ENCODE assay signal across 20 cellular contexts in the genomic region with DNA sequence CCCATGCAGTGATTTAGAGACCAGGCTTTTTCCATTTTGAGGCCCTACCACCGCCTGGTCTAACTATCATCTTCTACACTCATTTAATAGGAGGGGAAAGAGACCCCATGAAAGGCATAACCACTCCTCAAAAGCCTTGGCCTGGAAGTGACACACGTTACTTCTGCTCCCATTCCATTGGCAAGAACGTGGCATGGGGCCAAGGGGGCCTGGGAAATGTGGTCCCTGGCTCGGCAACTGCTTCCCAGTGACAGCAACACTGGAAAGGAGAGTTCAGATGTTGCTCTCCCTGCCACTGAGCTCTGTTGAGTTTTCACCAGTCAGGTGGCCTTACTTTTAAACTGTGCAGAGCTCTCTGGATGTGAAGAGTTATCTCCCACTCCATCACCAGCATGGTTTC.
"Had no signal": no experiment of that assay in that cellular context is flagged by ENCODE, and none has a peak within 500 bp of the region (broad histone marks: within the 10 kb centered on the region; RNA-seq: fewer than 3 reads in every experiment).

No MANE protein-coding gene starts in this region.

- H3K4me3 ChIP-seq: adrenal gland, ascending aorta, left ventricle myocardium inferior, prostate gland, tibial artery had no signal

- H3K27ac ChIP-seq: adrenal gland, ascending aorta, brain microvascular endothelial cell, left ventricle myocardium inferior, prostate gland, tibial artery had no signal

- DNase-seq: activated gamma-delta T cell; activated T-cell treated with anti-CD3 and anti-CD28 coated beads, Interleukin-2, amount 50 U/mL, for 72 hours; brain microvascular endothelial cell; caudate nucleus; dermis blood vessel endothelial cell; effector CD8-positive, alpha-beta T cell; foreskin melanocyte; immature natural killer cell; kidney glomerular epithelial cell; left ventricle myocardium inferior; mammary epithelial cell; natural killer cell; stimulated activated CD4-positive, alpha-beta T cell treated with anti-CD3 and anti-CD28 coated beads, Interleukin-12 subunit alpha, Interleukin-12 subunit beta, amount 100 ng/mL, for 4 hours; substantia nigra; T-helper 9 cell had no signal

- H3K36me3 ChIP-seq: adrenal gland, ascending aorta, brain microvascular endothelial cell, left ventricle myocardium inferior, prostate gland, tibial artery had no signal

- H3K4me1 ChIP-seq: adrenal gland, ascending aorta, prostate gland, tibial artery had no signal

- H3K9me3 ChIP-seq: adrenal gland, ascending aorta, left ventricle myocardium inferior, prostate gland, tibial artery had no signal

- H3K27me3 ChIP-seq: adrenal gland, ascending aorta, brain microvascular endothelial cell had no signal

- ATAC-seq: activated T-cell treated with anti-CD3 and anti-CD28 coated beads, Interleukin-2, amount 50 U/mL, for 72 hours; natural killer cell; WTC11 had no signal
